Comparison of ENCODE assay signal across 1 cellular context in the genomic region with DNA sequence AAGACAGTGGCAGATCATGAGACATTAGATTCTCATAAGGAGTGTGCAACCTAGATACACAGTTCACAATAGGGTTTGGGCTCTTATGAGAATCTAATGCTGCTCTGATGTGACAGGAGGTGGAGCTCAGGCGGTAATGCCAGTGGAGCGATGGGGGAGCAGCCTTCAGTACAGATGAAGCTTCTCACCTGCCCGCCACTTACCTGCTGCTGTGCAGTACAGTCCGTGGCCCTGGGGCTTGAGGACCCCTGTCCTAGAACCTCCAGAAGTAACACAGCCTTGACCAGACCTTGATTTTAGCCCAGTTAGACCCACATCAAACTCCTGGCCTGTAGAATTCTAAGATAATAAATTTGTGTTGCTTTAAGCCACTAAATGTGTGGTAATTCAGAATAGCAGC.
TF ChIP-seq lines count a peak whose summit lies in the region.

No MANE protein-coding gene starts in this region.

TF ChIP-seq in K562, 482 proteins besides CTCF, POLR2A, EP300 and RAD21:
- TF ChIP-seq, protein P1, sequence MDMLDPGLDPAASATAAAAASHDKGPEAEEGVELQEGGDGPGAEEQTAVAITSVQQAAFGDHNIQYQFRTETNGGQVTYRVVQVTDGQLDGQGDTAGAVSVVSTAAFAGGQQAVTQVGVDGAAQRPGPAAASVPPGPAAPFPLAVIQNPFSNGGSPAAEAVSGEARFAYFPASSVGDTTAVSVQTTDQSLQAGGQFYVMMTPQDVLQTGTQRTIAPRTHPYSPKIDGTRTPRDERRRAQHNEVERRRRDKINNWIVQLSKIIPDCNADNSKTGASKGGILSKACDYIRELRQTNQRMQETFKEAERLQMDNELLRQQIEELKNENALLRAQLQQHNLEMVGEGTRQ (CRISPR knock-in tag; IDR thresholded peaks at IDR 0.05): 0 out of 2 replicates have a peak, but pooled peaks have one; percentile 1
- TF ChIP-seq ATF1 (CRISPR knock-in tag; IDR thresholded peaks at IDR 0.05) (0 out of 2 replicates have a peak, but pooled peaks have one; percentile 20), ATF1 (tag; IDR thresholded peaks at IDR 0.05) (no peak), IRF2 (CRISPR knock-in tag; IDR thresholded peaks at IDR 0.05) (0 out of 2 replicates have a peak, but pooled peaks have one; percentile 9), RFX7 (CRISPR knock-in tag; IDR thresholded peaks at IDR 0.05) (no peak), GTF2F1 (IDR thresholded peaks at IDR 0.05; ENCODE audit: low read depth, low read length) (no peak)
- TF ChIP-seq, protein P2, sequence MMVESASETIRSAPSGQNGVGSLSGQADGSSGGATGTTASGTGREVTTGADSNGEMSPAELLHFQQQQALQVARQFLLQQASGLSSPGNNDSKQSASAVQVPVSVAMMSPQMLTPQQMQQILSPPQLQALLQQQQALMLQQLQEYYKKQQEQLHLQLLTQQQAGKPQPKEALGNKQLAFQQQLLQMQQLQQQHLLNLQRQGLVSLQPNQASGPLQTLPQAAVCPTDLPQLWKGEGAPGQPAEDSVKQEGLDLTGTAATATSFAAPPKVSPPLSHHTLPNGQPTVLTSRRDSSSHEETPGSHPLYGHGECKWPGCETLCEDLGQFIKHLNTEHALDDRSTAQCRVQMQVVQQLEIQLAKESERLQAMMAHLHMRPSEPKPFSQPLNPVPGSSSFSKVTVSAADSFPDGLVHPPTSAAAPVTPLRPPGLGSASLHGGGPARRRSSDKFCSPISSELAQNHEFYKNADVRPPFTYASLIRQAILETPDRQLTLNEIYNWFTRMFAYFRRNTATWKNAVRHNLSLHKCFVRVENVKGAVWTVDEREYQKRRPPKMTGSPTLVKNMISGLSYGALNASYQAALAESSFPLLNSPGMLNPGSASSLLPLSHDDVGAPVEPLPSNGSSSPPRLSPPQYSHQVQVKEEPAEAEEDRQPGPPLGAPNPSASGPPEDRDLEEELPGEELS (CRISPR knock-in tag; IDR thresholded peaks at IDR 0.05; ENCODE audit: borderline replicate concordance): no peak
TF ChIP-seq in K562: peak in this region for 3.
